In the genomic region with DNA sequence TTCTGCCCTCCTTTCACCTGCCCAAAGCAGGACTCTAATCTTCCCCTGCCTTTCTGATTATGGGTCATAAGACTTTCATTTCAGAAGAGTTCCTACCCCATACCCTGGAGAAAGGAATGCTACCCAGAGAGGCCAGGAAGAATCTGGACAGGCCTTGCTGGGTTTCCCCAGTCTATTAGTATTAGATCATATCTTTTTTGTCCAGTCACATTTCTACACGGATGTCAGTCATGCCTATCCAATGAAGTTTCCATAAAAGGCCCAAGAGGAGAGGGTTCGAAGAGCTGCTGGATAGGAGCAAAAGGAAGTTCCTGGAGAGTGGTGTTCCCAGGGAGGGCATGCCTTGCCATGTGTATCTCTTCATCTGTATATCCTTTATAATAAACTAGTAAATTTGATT, we compare ENCODE assay signal across 9 cellular contexts. TPM values are rescaled to one million over a fixed set of nuclear protein-coding genes. Genes with fewer than 3 reads are reported as not detected.
A peak's percentile ranks its signal among the peaks of the same experiment; 100 is the strongest.
DNase-seq lines count a peak whose midpoint lies in the region; ATAC-seq and TF ChIP-seq lines count a peak whose summit lies in the region.
"Had no signal": no experiment of that assay in that cellular context is flagged by ENCODE, and none has a peak within 500 bp of the region (broad histone marks: within the 10 kb centered on the region; RNA-seq: fewer than 3 reads in every experiment).

No MANE protein-coding gene starts in this region.

- dilution Hi-C loops in mammary epithelial cell (cut with HindIII; ENCODE audit: low sequenced_read_pairs): no loop called here

- intact Hi-C loops in Caco-2 (cut with micrococcal nuclease; ENCODE audit: unreplicated experiment) (no loop called here), mammary epithelial cell (cut with micrococcal nuclease) (no loop called here), PC-9 (cut with micrococcal nuclease; ENCODE audit: unreplicated experiment) (no loop called here)

- no peaks in the 10 kb centered on the region for H3K4me1 ChIP-seq in Caco-2
- H3K4me1 ChIP-seq in mammary epithelial cell (ENCODE audit: insufficient read depth, low read length): peaks cover 26% of the 10 kb centered on the region
- H3K4me1 ChIP-seq in PC-9 (replicated peaks; ENCODE audit: insufficient read depth): peaks cover 23% of the 10 kb centered on the region

- CTCF ChIA-PET in Caco-2 (lab: Charles Lee): interaction anchor here (0.6 kb wide), 1 partner anchor 9 kb away, joined by 3 read pairs; no protein-coding TSS in a partner anchor
- CTCF ChIA-PET in mammary epithelial cell (lab: Charles Lee; ENCODE audit: low non-redundant PET): no interaction called here
- CTCF ChIA-PET in PC-9 (lab: Charles Lee): interaction anchor here (0.6 kb wide), 1 partner anchor 76 kb away, joined by 5 read pairs; no protein-coding TSS in a partner anchor

- in situ Hi-C loops in mammary epithelial cell (cut with MboI; ENCODE audit: low sequenced_read_pairs in 2 of 2): no loop called here

- H3K4me3 ChIP-seq in Caco-2 (ENCODE audit: low read depth, low read length): no peak overlapping the region
- H3K4me3 ChIP-seq in LNCaP clone FGC (ENCODE audit: low read depth, low read length): no peak overlapping the region
- peak overlapping the region in 1 of 3 experiments; percentile 7 for H3K4me3 ChIP-seq in mammary epithelial cell (replicated peaks in 1 of 3; ENCODE audit: insufficient read depth in 1 of 3, low read depth in 2 of 3, low read length in 3 of 3)
- no peak overlapping the region for H3K4me3 ChIP-seq in PC-9
- H3K4me3 ChIP-seq: MG63 had no signal

- H3K27me3 Mint-ChIP-seq in Caco-2 (ENCODE audit: insufficient read depth, unreplicated experiment): no peaks in the 10 kb centered on the region
- H3K27me3 Mint-ChIP-seq in naive thymus-derived CD8-positive, alpha-beta T cell: no peaks in the 10 kb centered on the region

- POLR2A ChIA-PET in Caco-2 (lab: Charles Lee) (no interaction called here), PC-9 (lab: Charles Lee; ENCODE audit: unreplicated experiment) (interaction anchor here (0.7 kb wide), 1 partner anchor 460 kb away, joined by 4 read pairs; no protein-coding TSS in a partner anchor)
- POLR2A ChIA-PET in naive thymus-derived CD8-positive, alpha-beta T cell (lab: Charles Lee): interaction anchor here (0.5 kb wide), 1 partner anchor 122 kb away, joined by 4 read pairs; no protein-coding TSS in a partner anchor

- DNase-seq in Caco-2: no peak
- DNase-seq in LNCaP clone FGC (ENCODE audit: low read depth): peak; percentile 45
- DNase-seq in mammary epithelial cell: peak; percentile 17
- no peak for DNase-seq in naive thymus-derived CD8-positive, alpha-beta T cell
- no peak for DNase-seq in NCI-H774 (lab: John Stamatoyannopoulos, UW)
- no peak for DNase-seq in PC-9
- DNase-seq: activated naive CD4-positive, alpha-beta T cell; MG63 had no signal

- H3K27ac ChIP-seq in mammary epithelial cell (ENCODE audit: insufficient read depth, low read depth, low read length) (no peak overlapping the region), PC-9 (no peak overlapping the region)

- H3K79me2 ChIP-seq in mammary epithelial cell (ENCODE audit: insufficient read depth, low read length) (peaks cover 79% of the 10 kb centered on the region), PC-9 (ENCODE audit: low read depth) (peaks cover 45% of the 10 kb centered on the region)

- peak overlapping the region; percentile 33 for H3K4me3 Mint-ChIP-seq in Caco-2 (ENCODE audit: unreplicated experiment)
- peak overlapping the region in 3 of 10 donors; percentile 20 to 60 (median 42) for H3K4me3 Mint-ChIP-seq in naive thymus-derived CD8-positive, alpha-beta T cell

- H3K9me3 Mint-ChIP-seq in Caco-2 (ENCODE audit: unreplicated experiment): no peaks in the 10 kb centered on the region
- H3K9me3 Mint-ChIP-seq in naive thymus-derived CD8-positive, alpha-beta T cell: no peaks in the 10 kb centered on the region

- no peak for ATAC-seq in naive thymus-derived CD8-positive, alpha-beta T cell
- ATAC-seq in GM18870 (IDR thresholded peaks at IDR 0.05; ENCODE audit: unreplicated experiment): no peak

- H4K20me1 ChIP-seq in mammary epithelial cell (ENCODE audit: insufficient read depth, low read length) (no peaks in the 10 kb centered on the region), PC-9 (ENCODE audit: insufficient read depth) (no peaks in the 10 kb centered on the region)

- H3K27ac Mint-ChIP-seq in Caco-2 (ENCODE audit: unreplicated experiment): no peak overlapping the region
- peak overlapping the region in 8 of 10 donors; percentile 3 to 85 (median 62) for H3K27ac Mint-ChIP-seq in naive thymus-derived CD8-positive, alpha-beta T cell

- no peak overlapping the region for H2AFZ ChIP-seq in mammary epithelial cell (ENCODE audit: low read depth, low read length)
- H2AFZ ChIP-seq in PC-9: no peak overlapping the region

- no peak overlapping the region for H3K9ac ChIP-seq in mammary epithelial cell (ENCODE audit: insufficient read depth, low read length)

- 100% methylated on average over 2 of the region's 2 CpGs for WGBS in mammary epithelial cell (ENCODE audit: low coverage, missing lambda C conversion rate)

- peaks cover 11% of the 10 kb centered on the region for H3K4me1 Mint-ChIP-seq in Caco-2 (ENCODE audit: low read depth, unreplicated experiment)
- peaks cover 23 to 57% (median 46%) of the 10 kb centered on the region in 4 donors for H3K4me1 Mint-ChIP-seq in naive thymus-derived CD8-positive, alpha-beta T cell

- H3K9me2 ChIP-seq in PC-9 (ENCODE audit: insufficient read depth): no peaks in the 10 kb centered on the region

- H3K36me3 ChIP-seq in Caco-2 (ENCODE audit: control insufficient read depth, insufficient read depth, low read length): no peaks in the 10 kb centered on the region
- H3K36me3 ChIP-seq in mammary epithelial cell (ENCODE audit: insufficient read depth, low read length): peaks cover 22% of the 10 kb centered on the region
- peaks cover 7% of the 10 kb centered on the region for H3K36me3 ChIP-seq in PC-9 (ENCODE audit: low read depth)

- H3K4me2 ChIP-seq in mammary epithelial cell (ENCODE audit: insufficient read depth, low read depth, low read length) (peak overlapping the region; percentile 37), PC-9 (no peak overlapping the region)

- H3F3A ChIP-seq in PC-9 (ENCODE audit: insufficient read depth, low read depth): peaks cover 16% of the 10 kb centered on the region; the same call in 1 of the 2 replicates

- peaks cover 26% of the 10 kb centered on the region for H3K36me3 Mint-ChIP-seq in Caco-2 (ENCODE audit: insufficient read depth, unreplicated experiment)
- H3K36me3 Mint-ChIP-seq in naive thymus-derived CD8-positive, alpha-beta T cell: peaks cover 0 to 21% (median 10%) of the 10 kb centered on the region in 3 donors

- H3K9me3 ChIP-seq in Caco-2 (no peaks in the 10 kb centered on the region), mammary epithelial cell (replicated peaks; ENCODE audit: insufficient read depth, low read length) (no peaks in the 10 kb centered on the region), PC-9 (ENCODE audit: insufficient read depth, low read depth) (no peaks in the 10 kb centered on the region)
- H3K9me3 ChIP-seq: MG63 had no signal

- H3K27me3 ChIP-seq in Caco-2 (replicated peaks; ENCODE audit: control insufficient read depth, insufficient read depth, low read length): no peaks in the 10 kb centered on the region
- no peaks in the 10 kb centered on the region for H3K27me3 ChIP-seq in mammary epithelial cell (ENCODE audit: insufficient read depth, low read length)
- no peaks in the 10 kb centered on the region for H3K27me3 ChIP-seq in PC-9 (ENCODE audit: insufficient read depth, low read depth)
- H3K27me3 ChIP-seq: MG63 had no signal

- no peak for TF ChIP-seq CTCF in Caco-2 (IDR thresholded peaks at IDR 0.05; ENCODE audit: insufficient read depth in 1 of 2, low read depth in 1 of 2, low read length in 1 of 2, severe bottlenecking in 1 of 2, unreplicated experiment in 1 of 2)
- no peak for TF ChIP-seq CTCF in LNCaP clone FGC (IDR thresholded peaks at IDR 0.05; ENCODE audit: control insufficient read depth, extremely low read depth, insufficient read depth)
- TF ChIP-seq CTCF in mammary epithelial cell (conservative IDR thresholded peaks at IDR 0.05 in 1 of 2, IDR thresholded peaks at IDR 0.05 in 1 of 2; ENCODE audit: extremely low read depth in 1 of 2, insufficient read depth in 1 of 2, low read depth in 1 of 2, low read length in 2 of 2): no peak
- TF ChIP-seq CTCF in PC-9 (conservative IDR thresholded peaks at IDR 0.05): no peak

- BruUV-seq in Caco-2 (replicated peaks; lab: Mats Ljungman, UMichigan) (no TSS peak), mammary epithelial cell (replicated peaks; lab: Mats Ljungman, UMichigan) (no TSS peak), PC-9 (replicated peaks; lab: Mats Ljungman, UMichigan) (no TSS peak)

RNA-seq across cellular contexts. Expression of gene POLH, which starts 3.2 kb away (rescaled TPM):
- total RNA-seq in Caco-2 (2022) (12.3 and 14.2 TPM in 2 replicates), mammary epithelial cell (10 to 100 TPM; 46.8 TPM), PC-9 (2021) (21.0 and 39.3 TPM in 2 replicates)
- 28.1 TPM for polyA plus RNA-seq in mammary epithelial cell
- 127 TPM for polyA minus RNA-seq in mammary epithelial cell
- total RNA-seq in naive thymus-derived CD8-positive, alpha-beta T cell: 10 to 100 TPM; 22.9 to 26.5 TPM
- polyA plus RNA-seq in naive thymus-derived CD8-positive, alpha-beta T cell: 10 to 100 TPM in 2 of 3 donors, 1 to 10 TPM in 1; 5.9 to 18.9 (median 11.6) TPM

RNA-seq across cellular contexts. Expression of gene XPO5, which starts 3.3 kb away (rescaled TPM):
- total RNA-seq in Caco-2 (2022) (79.3 and 93.4 TPM in 2 replicates), mammary epithelial cell (10 to 100 TPM; 44.2 to 69.0 TPM), PC-9 (2021) (36.1 and 42.4 TPM in 2 replicates)
- polyA plus RNA-seq in mammary epithelial cell: 46.8 TPM
- polyA minus RNA-seq in mammary epithelial cell: 65.5 TPM
- total RNA-seq in naive thymus-derived CD8-positive, alpha-beta T cell: 10 to 100 TPM; 43.4 to 51.6 TPM
- 1 to 10 TPM; 5.1 to 8.7 (median 7.5) TPM for polyA plus RNA-seq in naive thymus-derived CD8-positive, alpha-beta T cell

RNA-seq across cellular contexts. Expression of gene GTPBP2, which starts 49.9 kb away (rescaled TPM):
- total RNA-seq in Caco-2 (2022) (44.2 and 47.2 TPM in 2 replicates), mammary epithelial cell (100 to 1,000 TPM in 1 of 2 donors, 10 to 100 TPM in 1; 46.5 to 130 TPM), PC-9 (2021) (70.8 and 89.4 TPM in 2 replicates)
- 49.5 TPM for polyA plus RNA-seq in mammary epithelial cell
- polyA minus RNA-seq in mammary epithelial cell: 46.9 TPM
- 10 to 100 TPM; 71.6 to 75.7 TPM for total RNA-seq in naive thymus-derived CD8-positive, alpha-beta T cell
- 1 to 10 TPM; 1.1 to 2.6 (median 1.7) TPM for polyA plus RNA-seq in naive thymus-derived CD8-positive, alpha-beta T cell

RNA-seq across cellular contexts. Expression of gene MAD2L1BP, which starts 56.5 kb away (rescaled TPM):
- 33.1 and 33.5 TPM in 2 replicates for total RNA-seq in Caco-2 (2022)
- 10 to 100 TPM; 21.5 to 24.7 TPM for total RNA-seq in mammary epithelial cell
- polyA plus RNA-seq in mammary epithelial cell: 58.0 TPM
- 25.1 TPM for polyA minus RNA-seq in mammary epithelial cell
- 10 to 100 TPM; 30.3 to 32.9 TPM for total RNA-seq in naive thymus-derived CD8-positive, alpha-beta T cell
- polyA plus RNA-seq in naive thymus-derived CD8-positive, alpha-beta T cell: 10 to 100 TPM; 12.5 to 19.6 (median 17.9) TPM
- total RNA-seq in PC-9 (2021): 23.6 and 25.7 TPM in 2 replicates

Comparison
In these comparisons a context has a peak if more than half of its experiments do, and no peak if none do; other contexts are left out.
1. DNase-seq: peak in LNCaP clone FGC (single experiment) and mammary epithelial cell (single experiment); none in Caco-2 (0 of 2), naive thymus-derived CD8-positive, alpha-beta T cell (0 of 10), NCI-H774 (single experiment) and PC-9 (0 of 2).